In the genomic region with DNA sequence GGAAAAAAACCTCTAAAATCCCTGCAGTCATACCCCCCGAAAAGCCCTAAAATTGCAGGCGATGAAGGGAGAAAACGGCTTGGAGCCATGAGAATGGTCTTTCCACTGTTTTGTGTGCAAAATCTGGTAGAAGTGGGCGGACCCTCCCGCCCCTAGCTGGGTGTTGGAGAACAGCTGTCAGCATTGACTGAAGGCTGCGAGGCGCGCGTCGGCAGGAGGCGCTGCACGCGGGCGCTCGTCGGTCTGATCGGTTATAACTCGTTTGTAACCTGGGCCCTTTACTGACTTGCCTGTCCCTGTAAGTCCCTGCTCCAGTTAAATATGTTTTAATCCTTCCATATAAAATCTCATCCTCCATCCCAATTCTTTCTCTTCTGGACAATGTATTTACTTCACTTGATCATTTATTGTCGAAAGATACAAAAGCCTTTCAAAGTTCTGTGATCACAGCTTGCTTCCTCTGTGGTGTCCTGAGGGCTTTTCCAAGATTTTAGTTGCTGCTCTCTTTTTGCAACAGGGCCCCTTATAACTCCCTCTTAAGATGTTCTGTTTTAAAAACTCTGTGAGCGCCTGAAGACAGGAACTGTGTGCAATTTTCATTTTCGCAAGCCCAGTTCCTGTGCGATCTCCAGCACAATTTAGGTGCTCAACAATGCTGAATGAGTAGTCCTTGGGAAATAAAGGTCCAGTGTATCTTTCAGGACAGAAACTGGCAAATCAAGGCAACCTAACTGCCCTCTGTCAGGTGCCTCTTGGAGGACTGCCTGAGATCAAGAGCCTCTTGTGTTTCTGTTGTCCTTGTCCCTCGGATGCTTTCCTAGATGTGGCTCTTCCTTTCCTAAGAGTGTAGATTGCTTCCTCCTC, we compare ENCODE assay signal across 8 cellular contexts. TPM values are rescaled to one million over a fixed set of nuclear protein-coding genes. Genes with fewer than 3 reads are reported as not detected.
DNase-seq lines count a peak whose midpoint lies in the region; ATAC-seq, FAIRE-seq and TF ChIP-seq lines count a peak whose summit lies in the region.

No MANE protein-coding gene starts in this region.

- TF ChIP-seq CTCF in GM12873 (IDR thresholded peaks at IDR 0.05; ENCODE audit: insufficient read depth, low read depth, low read length, missing control alignments), result peak; percentile 95
- peak; percentile 98 for TF ChIP-seq CTCF in WERI-Rb-1 (IDR thresholded peaks at IDR 0.05; ENCODE audit: low read depth, low read length)
- peak; percentile 95 for TF ChIP-seq CTCF in bronchial epithelial cell (IDR thresholded peaks at IDR 0.05; ENCODE audit: insufficient read depth, low read length, severe bottlenecking)

- H3K9me3 ChIP-seq in WERI-Rb-1 (ENCODE audit: severe bottlenecking), result no peaks in the 10 kb centered on the region

- H3K4me3 ChIP-seq in WERI-Rb-1 (ENCODE audit: low read depth, low read length), result peak overlapping the region; percentile 98
- H3K4me3 ChIP-seq in bronchial epithelial cell (ENCODE audit: low read depth, low read length), result peak overlapping the region; percentile 81

- peak; percentile 84 for DNase-seq in NCI-H2196 (lab: John Stamatoyannopoulos, UW; ENCODE audit: unreplicated experiment)
- DNase-seq in WERI-Rb-1, result peak; percentile 92
- peak; percentile 67 for DNase-seq in bronchial epithelial cell (ENCODE audit: low read depth)
- peak; percentile 84 for DNase-seq in inferior parietal cortex (ENCODE audit: extremely low spot score)
- peak; percentile 66 to 74 for DNase-seq in stimulated activated CD4-positive, alpha-beta T cell treated with anti-CD3 and anti-CD28 coated beads, Interleukin-12 subunit alpha, Interleukin-12 subunit beta, amount 100 ng/mL, for 24 hours (ENCODE audit: low read depth in 2 of 2)
- DNase-seq in epidermal melanocyte (ENCODE audit: insufficient read length, low spot score), result no peak

- FAIRE-seq in bronchial epithelial cell (lab: Jason Lieb, UNC), result no peak

- H3K27me3 ChIP-seq in WERI-Rb-1 (ENCODE audit: insufficient read depth, low read depth, severe bottlenecking), result no peaks in the 10 kb centered on the region
- H3K27me3 ChIP-seq in bronchial epithelial cell (ENCODE audit: control insufficient read depth, insufficient read depth, low read length), result no peaks in the 10 kb centered on the region

- H3K36me3 ChIP-seq in WERI-Rb-1 (peaks cover 7% of the 10 kb centered on the region), bronchial epithelial cell (ENCODE audit: control insufficient read depth, insufficient read depth, low read length) (no peaks in the 10 kb centered on the region)

- peak; percentile 49 for ATAC-seq in HG03045 (IDR thresholded peaks at IDR 0.05; ENCODE audit: unreplicated experiment)

- peak overlapping the region; percentile 95 for H3K27ac ChIP-seq in WERI-Rb-1

RNA-seq across cellular contexts. Expression of a gene that starts 0.9 kb away (rescaled TPM):
- 29.7 and 32.4 TPM in 2 replicates for total RNA-seq in bronchial epithelial cell
